Comparison of ENCODE assay signal across 17 cellular contexts in genomic region chr2:100259106-100259505, GRCh38.
DNase-seq lines count a peak whose midpoint lies in the region; ATAC-seq and TF ChIP-seq lines count a peak whose summit lies in the region.
"Had no signal": no experiment of that assay in that cellular context is flagged by ENCODE, and none has a peak within 500 bp of the region (broad histone marks: within the 10 kb centered on the region; RNA-seq: fewer than 3 reads in every experiment).

No MANE protein-coding gene starts in this region.

- H4K8ac ChIP-seq in mesendoderm (ENCODE audit: low read depth, low read length) = no peak overlapping the region

- H2AFZ ChIP-seq in OCI-LY1 (ENCODE audit: low read length) = no peak overlapping the region
- H2AFZ ChIP-seq: GM23338 had no signal

- no peaks in the 10 kb centered on the region for H3F3A ChIP-seq in OCI-LY1 (ENCODE audit: insufficient read depth, low read length)

- H2BK5ac ChIP-seq in mesendoderm (ENCODE audit: low read length) = no peak overlapping the region

- no peak overlapping the region for H3K56ac ChIP-seq in mesendoderm (ENCODE audit: low read length)

- no peaks in the 10 kb centered on the region for H3K79me2 ChIP-seq in OCI-LY1 (ENCODE audit: insufficient read depth, low read length)
- no peaks in the 10 kb centered on the region for H3K79me2 ChIP-seq in mesendoderm (ENCODE audit: control insufficient read depth, insufficient read depth, low read length)

- TF ChIP-seq EP300 in sigmoid colon (IDR thresholded peaks at IDR 0.05) = no peak

- H3K27ac ChIP-seq in heart left ventricle = no peak overlapping the region
- H3K27ac ChIP-seq in OCI-LY1 (ENCODE audit: low read depth, low read length, poor library complexity, severe bottlenecking) = peak overlapping the region; percentile 6
- H3K27ac ChIP-seq in sigmoid colon = no peak overlapping the region
- no peak overlapping the region for H3K27ac ChIP-seq in mesendoderm (ENCODE audit: low read depth, low read length)
- H3K27ac ChIP-seq: BLaER1, C4-2B had no signal

- H3K36me3 ChIP-seq in heart left ventricle (no peaks in the 10 kb centered on the region), OCI-LY1 (ENCODE audit: insufficient read depth, low read length) (no peaks in the 10 kb centered on the region; the same call in 1 of the 2 replicates), sigmoid colon (no peaks in the 10 kb centered on the region), mesendoderm (ENCODE audit: control insufficient read depth, insufficient read depth, low read length) (no peaks in the 10 kb centered on the region)
- H3K36me3 ChIP-seq: BLaER1 had no signal

- no peak overlapping the region for H3K4me2 ChIP-seq in OCI-LY1 (ENCODE audit: low read length)
- H3K4me2 ChIP-seq in mesendoderm (ENCODE audit: low read length) = no peak overlapping the region
- H3K4me2 ChIP-seq: BLaER1, GM23338 had no signal

- H3K18ac ChIP-seq in mesendoderm (ENCODE audit: low read length) = no peak overlapping the region

- no peaks in the 10 kb centered on the region for H3K79me1 ChIP-seq in mesendoderm (ENCODE audit: low read length)

- H3K9ac ChIP-seq in OCI-LY1 (ENCODE audit: low read length) (no peak overlapping the region), mesendoderm (ENCODE audit: low read length) (no peak overlapping the region)
- H3K9ac ChIP-seq: BLaER1 had no signal

- H2AK5ac ChIP-seq in mesendoderm (ENCODE audit: low read length) = no peak overlapping the region

- no peak overlapping the region for H4K5ac ChIP-seq in mesendoderm (ENCODE audit: low read length)

- TF ChIP-seq CTCF in heart left ventricle (IDR thresholded peaks at IDR 0.05) = no peak
- no peak for TF ChIP-seq CTCF in OCI-LY1 (IDR thresholded peaks at IDR 0.05; ENCODE audit: low read length)
- TF ChIP-seq CTCF in sigmoid colon (IDR thresholded peaks at IDR 0.05) = no peak

- H3K9me3 ChIP-seq in heart left ventricle = no peaks in the 10 kb centered on the region
- H3K9me3 ChIP-seq in OCI-LY1 (ENCODE audit: low read length) = 0 out of 2 replicates have a peak, but pooled peaks cover 6% of the 10 kb centered on the region
- no peaks in the 10 kb centered on the region for H3K9me3 ChIP-seq in sigmoid colon
- H3K9me3 ChIP-seq: BLaER1 had no signal

- H3K27me3 ChIP-seq in heart left ventricle (no peaks in the 10 kb centered on the region), OCI-LY1 (ENCODE audit: insufficient read depth, low read length) (no peaks in the 10 kb centered on the region), sigmoid colon (no peaks in the 10 kb centered on the region), mesendoderm (ENCODE audit: insufficient read depth, low read length, poor library complexity) (no peaks in the 10 kb centered on the region)
- H3K27me3 ChIP-seq: BLaER1 had no signal

- ATAC-seq in heart left ventricle = no peak
- ATAC-seq: GM23338, HCT116 had no signal

- no peaks in the 10 kb centered on the region for H3K9me2 ChIP-seq in OCI-LY1 (ENCODE audit: low read depth, low read length)

- H3K4me3 ChIP-seq in heart left ventricle = no peak overlapping the region
- H3K4me3 ChIP-seq in OCI-LY1 (ENCODE audit: low read depth, low read length, poor library complexity, severe bottlenecking) = no peak overlapping the region
- no peak overlapping the region for H3K4me3 ChIP-seq in sigmoid colon
- H3K4me3 ChIP-seq in mesendoderm (ENCODE audit: low read length) = no peak overlapping the region
- H3K4me3 ChIP-seq: BLaER1, GM23338 had no signal

- peaks cover 0 to 16% (median 0%) of the 10 kb centered on the region in 12 donors for H3K4me1 ChIP-seq in heart left ventricle
- peaks cover 34% of the 10 kb centered on the region for H3K4me1 ChIP-seq in OCI-LY1 (ENCODE audit: insufficient read depth, low read length, severe bottlenecking)
- H3K4me1 ChIP-seq in sigmoid colon = peaks cover 0 to 15% (median 10%) of the 10 kb centered on the region in 4 donors
- no peaks in the 10 kb centered on the region for H3K4me1 ChIP-seq in mesendoderm (ENCODE audit: control insufficient read depth, low read depth, low read length)

- no peak overlapping the region for H2BK15ac ChIP-seq in mesendoderm (replicated peaks; ENCODE audit: low read depth)

- H4K20me1 ChIP-seq in OCI-LY1 (ENCODE audit: insufficient read depth, low read length) = no peaks in the 10 kb centered on the region
- H4K20me1 ChIP-seq: BLaER1 had no signal

- H3K4ac ChIP-seq in mesendoderm (ENCODE audit: low read depth, low read length) = no peak overlapping the region

- 77 to 90% (median 85%) methylated on average over 7 to 8 of the region's 8 CpGs for WGBS in heart left ventricle, 4 donors
- 87% methylated on average over 8 of the region's 8 CpGs for WGBS in sigmoid colon, 2 donors
- no CpG with 5 or more reads among the region's 8 CpGs for WGBS in mesendoderm (ENCODE audit: extremely low coverage, insufficient coverage, low lambda C conversion rate)

- TF ChIP-seq POLR2A in heart left ventricle (IDR thresholded peaks at IDR 0.05) (no peak), sigmoid colon (IDR thresholded peaks at IDR 0.05) (no peak)

- H2BK120ac ChIP-seq in mesendoderm (ENCODE audit: low read depth, low read length) = no peak overlapping the region

- intact Hi-C loops in cardiac septum (cut with DNase I) = no loop called here
- intact Hi-C loops in heart left ventricle (cut with DNase I) = loop anchor here in 2 of 10 donors (2.0 to 5.0 kb wide), 2 partner anchors 697 to 700 kb away; no protein-coding TSS in a partner anchor
- intact Hi-C loops in sigmoid colon (cut with DNase I) = no loop called here

- DNase-seq in cardiac septum (ENCODE audit: low spot score) (peak; percentile 66), heart left ventricle (no peak), sigmoid colon (peak; percentile 41), epidermal melanocyte (ENCODE audit: insufficient read length, low spot score) (no peak), mesendoderm (no peak)
- DNase-seq: Calu3; CD4-positive, alpha-beta T cell; COR-L47; DMS53; DMS79 treated with DMSO at 0.1 percent for 48 hours; GF-D8; H9 had no signal

- H3K23ac ChIP-seq in mesendoderm (ENCODE audit: low read length) = no peak overlapping the region

Comparison
In these comparisons a context has a peak if more than half of its experiments do, and no peak if none do; other contexts are left out.
1. DNase-seq: peak in cardiac septum (single experiment) and sigmoid colon (single experiment); none in heart left ventricle (0 of 5), epidermal melanocyte (single experiment) and mesendoderm (single experiment).